ENCODE assay signal across 8 cellular contexts in the genomic region with DNA sequence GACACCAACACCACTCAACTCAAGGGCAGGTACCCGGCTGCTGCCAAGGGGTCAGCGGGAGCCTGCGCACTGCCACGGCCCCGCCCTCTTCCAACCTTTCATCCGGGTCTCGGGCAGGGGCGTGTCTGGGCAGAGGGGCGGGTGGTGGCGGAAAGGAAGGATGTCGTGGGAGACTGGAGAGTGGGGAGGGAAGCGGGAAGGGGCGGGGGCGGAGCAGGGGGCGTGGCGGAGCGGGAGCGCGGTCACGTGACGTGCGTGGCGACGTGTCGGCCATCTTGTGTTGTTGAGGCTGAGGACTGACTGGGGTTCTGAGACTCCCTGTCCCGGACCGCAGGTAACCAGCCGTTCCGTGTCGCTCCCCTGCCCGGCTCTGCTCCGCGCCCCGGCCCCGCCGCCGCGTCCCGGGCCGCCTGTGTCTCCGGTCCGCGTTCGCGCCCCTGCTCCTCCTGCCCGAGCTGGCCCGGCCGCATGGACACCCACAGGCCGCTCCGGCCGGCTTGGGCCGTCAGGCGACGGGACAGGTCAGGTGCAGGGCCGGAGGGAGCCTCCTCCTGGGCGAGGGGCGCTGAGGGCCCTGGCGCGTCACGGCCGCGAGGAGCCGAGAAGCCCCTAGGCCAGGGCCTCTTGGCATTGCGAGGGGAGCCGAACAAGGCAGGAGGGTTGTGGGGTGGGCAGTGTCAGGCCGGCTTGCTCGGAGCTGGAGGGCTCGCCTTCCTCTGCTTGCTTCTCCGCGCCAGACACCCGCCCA.
DNase-seq lines count a peak whose midpoint lies in the region; ATAC-seq lines count a peak whose summit lies in the region.

A gene with protein sequence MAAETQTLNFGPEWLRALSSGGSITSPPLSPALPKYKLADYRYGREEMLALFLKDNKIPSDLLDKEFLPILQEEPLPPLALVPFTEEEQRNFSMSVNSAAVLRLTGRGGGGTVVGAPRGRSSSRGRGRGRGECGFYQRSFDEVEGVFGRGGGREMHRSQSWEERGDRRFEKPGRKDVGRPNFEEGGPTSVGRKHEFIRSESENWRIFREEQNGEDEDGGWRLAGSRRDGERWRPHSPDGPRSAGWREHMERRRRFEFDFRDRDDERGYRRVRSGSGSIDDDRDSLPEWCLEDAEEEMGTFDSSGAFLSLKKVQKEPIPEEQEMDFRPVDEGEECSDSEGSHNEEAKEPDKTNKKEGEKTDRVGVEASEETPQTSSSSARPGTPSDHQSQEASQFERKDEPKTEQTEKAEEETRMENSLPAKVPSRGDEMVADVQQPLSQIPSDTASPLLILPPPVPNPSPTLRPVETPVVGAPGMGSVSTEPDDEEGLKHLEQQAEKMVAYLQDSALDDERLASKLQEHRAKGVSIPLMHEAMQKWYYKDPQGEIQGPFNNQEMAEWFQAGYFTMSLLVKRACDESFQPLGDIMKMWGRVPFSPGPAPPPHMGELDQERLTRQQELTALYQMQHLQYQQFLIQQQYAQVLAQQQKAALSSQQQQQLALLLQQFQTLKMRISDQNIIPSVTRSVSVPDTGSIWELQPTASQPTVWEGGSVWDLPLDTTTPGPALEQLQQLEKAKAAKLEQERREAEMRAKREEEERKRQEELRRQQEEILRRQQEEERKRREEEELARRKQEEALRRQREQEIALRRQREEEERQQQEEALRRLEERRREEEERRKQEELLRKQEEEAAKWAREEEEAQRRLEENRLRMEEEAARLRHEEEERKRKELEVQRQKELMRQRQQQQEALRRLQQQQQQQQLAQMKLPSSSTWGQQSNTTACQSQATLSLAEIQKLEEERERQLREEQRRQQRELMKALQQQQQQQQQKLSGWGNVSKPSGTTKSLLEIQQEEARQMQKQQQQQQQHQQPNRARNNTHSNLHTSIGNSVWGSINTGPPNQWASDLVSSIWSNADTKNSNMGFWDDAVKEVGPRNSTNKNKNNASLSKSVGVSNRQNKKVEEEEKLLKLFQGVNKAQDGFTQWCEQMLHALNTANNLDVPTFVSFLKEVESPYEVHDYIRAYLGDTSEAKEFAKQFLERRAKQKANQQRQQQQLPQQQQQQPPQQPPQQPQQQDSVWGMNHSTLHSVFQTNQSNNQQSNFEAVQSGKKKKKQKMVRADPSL (N-terminal part only) (plus strand): TSS at position 273 of the 748 bp plus-strand sequence. CDS start 37,867 bp downstream, outside the sequence.

- H4K20me1 ChIP-seq in BLaER1 = peaks cover 39% of the 10 kb centered on the region

- H3K4me3 ChIP-seq in BLaER1 = peak within 1 kb of the TSS; percentile 95

- peak within 1 kb of the TSS; percentile 83 for H3K4me2 ChIP-seq in BLaER1

- ATAC-seq in GM19328 (IDR thresholded peaks at IDR 0.05; ENCODE audit: unreplicated experiment) = peak; percentile 83
- peak; percentile 54 for ATAC-seq in HG03469 (IDR thresholded peaks at IDR 0.05; ENCODE audit: unreplicated experiment)

- no peaks in the 10 kb centered on the region for H3K9me3 ChIP-seq in BLaER1

- DNase-seq in NCI-H526 treated with DMSO at 0.1 percent for 48 hours (lab: John Stamatoyannopoulos, UW) = peak; percentile 92
- peak; percentile 97 for DNase-seq in activated CD4-positive, alpha-beta T cell treated with anti-CD3 and anti-CD28 coated beads for 48 hours
- peak; percentile 97 for DNase-seq in kidney tubule cell (ENCODE audit: low spot score)
- peak; percentile 76 to 94 for DNase-seq in stimulated activated CD4-positive, alpha-beta T cell treated with anti-CD3 and anti-CD28 coated beads, Interleukin-1b, Interleukin-23, amount 100 ng/mL, for 1 hour (ENCODE audit: low read depth in 2 of 2)

- H3K27ac ChIP-seq in BLaER1 (peak within 1 kb of the TSS; percentile 93), cingulate gyrus (ENCODE audit: low read depth, low read length) (peak within 1 kb of the TSS; percentile 92)

- H3K9ac ChIP-seq in BLaER1 = peak within 1 kb of the TSS; percentile 94

- H3K27me3 ChIP-seq in BLaER1 = no peaks in the 10 kb centered on the region

- H3K36me3 ChIP-seq in BLaER1 = peaks cover 16% of the 10 kb centered on the region

- peaks cover 30% of the 10 kb centered on the region for H3K4me1 ChIP-seq in BLaER1

Comparison
In these comparisons a context has a peak if more than half of its experiments do, and no peak if none do; other contexts are left out.
1. Peak in every context shown above with its lines: DNase-seq, ATAC-seq, H3K4me3 ChIP-seq and H3K27ac ChIP-seq.